Comparison of ENCODE assay signal across 8 cellular contexts in genomic region chr15:50425219-50425618, GRCh38. TPM values are rescaled to one million over a fixed set of nuclear protein-coding genes. Genes with fewer than 3 reads are reported as not detected.
A peak's percentile ranks its signal among the peaks of the same experiment; 100 is the strongest.
DNase-seq lines count a peak whose midpoint lies in the region; ATAC-seq and TF ChIP-seq lines count a peak whose summit lies in the region.

No MANE protein-coding gene starts in this region.

- H3K9me3 ChIP-seq in mammary epithelial cell (replicated peaks; ENCODE audit: insufficient read depth, low read length) (no peaks in the 10 kb centered on the region), mononuclear cell (ENCODE audit: low read depth, low read length) (no peaks in the 10 kb centered on the region)

- ATAC-seq in GM18867 (IDR thresholded peaks at IDR 0.05; ENCODE audit: unreplicated experiment), result no peak

- dilution Hi-C loops in mammary epithelial cell (cut with HindIII; ENCODE audit: low sequenced_read_pairs), result no loop called here

- in situ Hi-C loops in mammary epithelial cell (cut with MboI; ENCODE audit: low sequenced_read_pairs in 2 of 2), result no loop called here

- H2AFZ ChIP-seq in mammary epithelial cell (ENCODE audit: low read depth, low read length), result peak overlapping the region; percentile 100

- BruUV-seq in mammary epithelial cell (replicated peaks; lab: Mats Ljungman, UMichigan), result no TSS peak

- peak overlapping the region; percentile 99 for H3K9ac ChIP-seq in mammary epithelial cell (ENCODE audit: insufficient read depth, low read length)

- DNase-seq in HT-29 (ENCODE audit: low spot score) (peak; percentile 40), mammary epithelial cell (no peak), cortex of kidney (lab: John Stamatoyannopoulos, UW) (no peak), NCI-H524 (lab: John Stamatoyannopoulos, UW) (no peak)
- DNase-seq in activated effector memory CD4-positive, alpha-beta T cell treated with anti-CD3 and anti-CD28 coated beads, Interleukin-2, amount 50 U/mL, for 16 hours, result no peak

- H3K27me3 ChIP-seq in mammary epithelial cell (ENCODE audit: insufficient read depth, low read length) (no peaks in the 10 kb centered on the region), mononuclear cell (ENCODE audit: insufficient read depth, low read length) (no peaks in the 10 kb centered on the region)

- peak overlapping the region; percentile 95 for H3K27ac ChIP-seq in 22Rv1
- peak overlapping the region; percentile 93 for H3K27ac ChIP-seq in mammary epithelial cell (ENCODE audit: insufficient read depth, low read depth, low read length)

- H3K4me1 ChIP-seq in mammary epithelial cell (ENCODE audit: insufficient read depth, low read length) (peaks cover 9% of the 10 kb centered on the region), mononuclear cell (ENCODE audit: insufficient read depth, low read length) (peaks cover 33% of the 10 kb centered on the region)

- TF ChIP-seq CTCF in 22Rv1 (IDR thresholded peaks at IDR 0.05) (no peak), mammary epithelial cell (conservative IDR thresholded peaks at IDR 0.05 in 1 of 2, IDR thresholded peaks at IDR 0.05 in 1 of 2; ENCODE audit: extremely low read depth in 1 of 2, insufficient read depth in 1 of 2, low read depth in 1 of 2, low read length in 2 of 2) (no peak)

- 13% methylated on average over 5 of the region's 5 CpGs for WGBS in mammary epithelial cell (ENCODE audit: low coverage, missing lambda C conversion rate)

- H3K4me3 ChIP-seq in mammary epithelial cell (replicated peaks in 1 of 3; ENCODE audit: insufficient read depth in 1 of 3, low read depth in 2 of 3, low read length in 3 of 3) (peak overlapping the region; percentile 93 to 99 (median 94)), mononuclear cell (ENCODE audit: low read length) (peak overlapping the region; percentile 99)

- peaks cover 60% of the 10 kb centered on the region for H3K79me2 ChIP-seq in mammary epithelial cell (ENCODE audit: insufficient read depth, low read length)

- peak overlapping the region; percentile 98 for H3K4me2 ChIP-seq in mammary epithelial cell (ENCODE audit: insufficient read depth, low read depth, low read length)

- H4K20me1 ChIP-seq in mammary epithelial cell (ENCODE audit: insufficient read depth, low read length), result no peaks in the 10 kb centered on the region

- no peaks in the 10 kb centered on the region for H3K36me3 ChIP-seq in mammary epithelial cell (ENCODE audit: insufficient read depth, low read length)

- intact Hi-C loops in mammary epithelial cell (cut with micrococcal nuclease), result loop anchor here (10.0 kb wide), 2 partner anchors 240 to 480 kb away; partner anchors contain the start of genes AP4E1 and SLC27A2

- CTCF ChIA-PET in mammary epithelial cell (lab: Charles Lee; ENCODE audit: low non-redundant PET), result no interaction called here

RNA-seq across cellular contexts. Expression of gene USP8, which starts 1.0 kb away (rescaled TPM):
- 23.4 and 25.6 TPM in 2 replicates for total RNA-seq in HT-29 (2014; rRNA removed; shearing (Covaris generic))
- 10 to 100 TPM; 47.7 to 61.6 TPM for total RNA-seq in mammary epithelial cell
- polyA plus RNA-seq in mammary epithelial cell, result 29.2 TPM
- polyA minus RNA-seq in mammary epithelial cell, result 95.4 TPM
- total RNA-seq in mononuclear cell, result 73.7 TPM
